ENCODE assay signal across 8 cellular contexts in genomic region chr9:131349881-131350563, GRCh38. TPM values are rescaled to one million over a fixed set of nuclear protein-coding genes. Genes with fewer than 3 reads are reported as not detected.
DNase-seq lines count a peak whose midpoint lies in the region; ATAC-seq and TF ChIP-seq lines count a peak whose summit lies in the region.

No MANE protein-coding gene starts in this region.

- H3K36me3 Mint-ChIP-seq in activated CD8-positive, alpha-beta T cell treated with anti-CD3 and anti-CD28 coated beads for 36 hours (ENCODE audit: low read depth), result no peaks in the 10 kb centered on the region

- POLR2A ChIA-PET in activated CD8-positive, alpha-beta T cell treated with anti-CD3 and anti-CD28 coated beads for 36 hours (lab: Charles Lee), result interaction anchor here (0.7 to 1.6 kb wide), 9 partner anchors 13 to 225 kb away, joined by 3 to 8 read pairs (median 4); partner anchors contain the start of gene NUP214

- intact Hi-C loops in activated CD8-positive, alpha-beta T cell treated with anti-CD3 and anti-CD28 coated beads for 36 hours (cut with micrococcal nuclease), result no loop called here

- TF ChIP-seq CTCF in activated CD8-positive, alpha-beta T cell treated with anti-CD3 and anti-CD28 coated beads for 36 hours (IDR thresholded peaks at IDR 0.05), result peak; percentile 81

- ATAC-seq in activated CD8-positive, alpha-beta T cell treated with anti-CD3 and anti-CD28 coated beads for 36 hours, result peak; percentile 99
- ATAC-seq in HG02870 (IDR thresholded peaks at IDR 0.05; ENCODE audit: unreplicated experiment), result no peak

- H3K27ac Mint-ChIP-seq in activated CD8-positive, alpha-beta T cell treated with anti-CD3 and anti-CD28 coated beads for 36 hours, result peak overlapping the region; percentile 69

- DNase-seq in Caki2 (ENCODE audit: low read depth) (peak; percentile 85), HT1080 (ENCODE audit: low read depth) (peak; percentile 73), NK-92 (lab: John Stamatoyannopoulos, UW; ENCODE audit: unreplicated experiment) (peak; percentile 44), lung microvascular endothelial cell (ENCODE audit: low read depth in 2 of 2) (peak; percentile 84 to 91)
- peak; percentile 95 for DNase-seq in activated CD8-positive, alpha-beta T cell treated with anti-CD3 and anti-CD28 coated beads for 36 hours
- DNase-seq in effector CD4-positive, alpha-beta T cell, result peak; percentile 81
- peak; percentile 74 to 77 (median 74) for DNase-seq in stimulated activated CD4-positive, alpha-beta T cell treated with anti-CD3 and anti-CD28 coated beads, TNF-alpha, amount 100 ng/mL, for 4 hours (ENCODE audit: low read depth in 3 of 3)

- no peaks in the 10 kb centered on the region for H3K9me3 Mint-ChIP-seq in activated CD8-positive, alpha-beta T cell treated with anti-CD3 and anti-CD28 coated beads for 36 hours

- no peaks in the 10 kb centered on the region for H3K27me3 Mint-ChIP-seq in activated CD8-positive, alpha-beta T cell treated with anti-CD3 and anti-CD28 coated beads for 36 hours

- H3K4me3 Mint-ChIP-seq in activated CD8-positive, alpha-beta T cell treated with anti-CD3 and anti-CD28 coated beads for 36 hours, result peak overlapping the region; percentile 38

- CTCF ChIA-PET in activated CD8-positive, alpha-beta T cell treated with anti-CD3 and anti-CD28 coated beads for 36 hours (lab: Charles Lee), result interaction anchor here (0.6 to 4.1 kb wide), 62 partner anchors 9 to 407 kb away, joined by 3 to 30 read pairs (median 4); partner anchors contain the start of genes NUP214 and POMT1

- peaks cover 7% of the 10 kb centered on the region for H3K4me1 Mint-ChIP-seq in activated CD8-positive, alpha-beta T cell treated with anti-CD3 and anti-CD28 coated beads for 36 hours (ENCODE audit: low read depth)

- in situ Hi-C loops in Caki2 (cut with HindIII; ENCODE audit: low pct_unique_long_range_greater_than_20kb, low sequenced_read_pairs), result no loop called here

RNA-seq across cellular contexts. Expression of gene PRRC2B, which starts 43.9 kb away (rescaled TPM):
- total RNA-seq in Caki2 (2014; rRNA removed; shearing (Covaris generic); ENCODE audit: low replicate concordance), result 35.4 and 36.8 TPM in 2 replicates
- 35.6 and 49.9 TPM in 2 replicates for total RNA-seq in HT1080 (2014; rRNA removed; shearing (Covaris generic))
- polyA plus RNA-seq in HT1080 (2015; cell fraction: cytosol; rRNA removed), result 45.2 and 64.0 TPM in 2 replicates
- polyA plus RNA-seq in HT1080 (2015; cell fraction: nucleus; rRNA removed), result 145 and 183 TPM in 2 replicates
- total RNA-seq in activated CD8-positive, alpha-beta T cell treated with anti-CD3 and anti-CD28 coated beads for 36 hours, result 100 to 1,000 TPM; 134 to 141 TPM
- total RNA-seq in lung microvascular endothelial cell, result 34.9 and 46.0 TPM in 2 replicates

Comparison
In these comparisons a context has a peak if more than half of its experiments do, and no peak if none do; other contexts are left out.
1. DNase-seq: peak in every context shown above with its lines; median percentile 95 in activated CD8-positive, alpha-beta T cell treated with anti-CD3 and anti-CD28 coated beads for 36 hours; 88 in lung microvascular endothelial cell; 85 in Caki2; 81 in effector CD4-positive, alpha-beta T cell; 74 in stimulated activated CD4-positive, alpha-beta T cell treated with anti-CD3 and anti-CD28 coated beads, TNF-alpha, amount 100 ng/mL, for 4 hours; 73 in HT1080; 44 in NK-92.